In genomic region chr9:133842174-133842573, GRCh38 we compare ENCODE assay signal across 12 cellular contexts.
DNase-seq lines count a peak whose midpoint lies in the region; ATAC-seq and TF ChIP-seq lines count a peak whose summit lies in the region.
"Had no signal": no experiment of that assay in that cellular context is flagged by ENCODE, and none has a peak within 500 bp of the region (broad histone marks: within the 10 kb centered on the region; RNA-seq: fewer than 3 reads in every experiment).

No MANE protein-coding gene starts in this region.

- H3K27me3 ChIP-seq in colonic mucosa (no peaks in the 10 kb centered on the region), neural progenitor cell (no peaks in the 10 kb centered on the region)
- H3K27me3 ChIP-seq: ovary had no signal

- peaks cover 78% of the 10 kb centered on the region for H4K20me1 ChIP-seq in neural progenitor cell (ENCODE audit: low read depth)

- POLR2A ChIA-PET in activated CD4-positive, alpha-beta T cell treated with anti-CD3 and anti-CD28 coated beads, Interleukin-2, amount 10 ng/mL, durations not matched to agents 7 days and 5 days (lab: Charles Lee) = no interaction called here

- no peaks in the 10 kb centered on the region for H3K9me3 Mint-ChIP-seq in neural progenitor cell
- H3K9me3 Mint-ChIP-seq in activated CD4-positive, alpha-beta T cell treated with anti-CD3 and anti-CD28 coated beads, Interleukin-2, amount 10 ng/mL, durations not matched to agents 7 days and 5 days = no peaks in the 10 kb centered on the region
- H3K9me3 Mint-ChIP-seq: HFFc6 had no signal

- H3K27ac Mint-ChIP-seq in neural progenitor cell = peak overlapping the region; percentile 22
- H3K27ac Mint-ChIP-seq in activated CD4-positive, alpha-beta T cell treated with anti-CD3 and anti-CD28 coated beads, Interleukin-2, amount 10 ng/mL, durations not matched to agents 7 days and 5 days = no peak overlapping the region
- H3K27ac Mint-ChIP-seq: HFFc6 had no signal

- H2AFZ ChIP-seq in neural progenitor cell (replicated peaks) = no peak overlapping the region

- no peaks in the 10 kb centered on the region for H3K36me3 ChIP-seq in colonic mucosa
- no peaks in the 10 kb centered on the region for H3K36me3 ChIP-seq in neural progenitor cell
- H3K36me3 ChIP-seq: ovary had no signal

- H3K79me2 ChIP-seq in neural progenitor cell (ENCODE audit: low read depth) = peaks cover 23% of the 10 kb centered on the region

- no peak for TF ChIP-seq CTCF in colonic mucosa (IDR thresholded peaks at IDR 0.05)
- no peak for TF ChIP-seq CTCF in neural progenitor cell (IDR thresholded peaks at IDR 0.05)

- H3K4me3 ChIP-seq in colonic mucosa (no peak overlapping the region), neural progenitor cell (no peak overlapping the region)
- H3K4me3 ChIP-seq: ovary had no signal

- DNase-seq in DMS79 treated with DMSO at 0.1 percent for 48 hours (lab: John Stamatoyannopoulos, UW) = peak; percentile 53
- DNase-seq in NCI-H2107 (lab: John Stamatoyannopoulos, UW) = peak; percentile 69
- peak; percentile 82 for DNase-seq in colonic mucosa
- DNase-seq in neural progenitor cell (ENCODE audit: low spot score) = peak; percentile 58
- DNase-seq in ecto neural progenitor cell (ENCODE audit: low spot score) = no peak
- no peak for DNase-seq in activated CD4-positive, alpha-beta T cell treated with anti-CD3 and anti-CD28 coated beads, Interleukin-2, amount 10 ng/mL, durations not matched to agents 7 days and 5 days
- DNase-seq: activated effector memory CD4-positive, alpha-beta T cell treated with Interleukin-2 at 50 U/mL for 16 hours; AML-193; HFFc6; ovary had no signal

- no peak for ATAC-seq in GM21423 (IDR thresholded peaks at IDR 0.05; ENCODE audit: unreplicated experiment)
- no peak for ATAC-seq in GM19397 (IDR thresholded peaks at IDR 0.05; ENCODE audit: unreplicated experiment)

- H3K9me3 ChIP-seq in colonic mucosa = no peaks in the 10 kb centered on the region
- no peaks in the 10 kb centered on the region for H3K9me3 ChIP-seq in neural progenitor cell (ENCODE audit: low read depth)
- H3K9me3 ChIP-seq: ovary had no signal

- intact Hi-C loops in colonic mucosa (cut with DNase I) = no loop called here

- no peaks in the 10 kb centered on the region for H3K36me3 Mint-ChIP-seq in neural progenitor cell
- H3K36me3 Mint-ChIP-seq in activated CD4-positive, alpha-beta T cell treated with anti-CD3 and anti-CD28 coated beads, Interleukin-2, amount 10 ng/mL, durations not matched to agents 7 days and 5 days (ENCODE audit: low read depth) = no peaks in the 10 kb centered on the region

- H3K4me3 Mint-ChIP-seq in neural progenitor cell = no peak overlapping the region
- H3K4me3 Mint-ChIP-seq in activated CD4-positive, alpha-beta T cell treated with anti-CD3 and anti-CD28 coated beads, Interleukin-2, amount 10 ng/mL, durations not matched to agents 7 days and 5 days = no peak overlapping the region
- H3K4me3 Mint-ChIP-seq: HFFc6 had no signal

- H3K4me1 ChIP-seq in colonic mucosa = peaks cover 3% of the 10 kb centered on the region
- peaks cover 44% of the 10 kb centered on the region for H3K4me1 ChIP-seq in neural progenitor cell

- H3F3A ChIP-seq in neural progenitor cell (ENCODE audit: low read depth) = peaks cover 20% of the 10 kb centered on the region

- CTCF ChIA-PET in activated CD4-positive, alpha-beta T cell treated with anti-CD3 and anti-CD28 coated beads, Interleukin-2, amount 10 ng/mL, durations not matched to agents 7 days and 5 days (lab: Charles Lee) = interaction anchor here (1.9 kb wide), 1 partner anchor 21 kb away, joined by 4 read pairs; no protein-coding TSS in a partner anchor

- H3K4me2 ChIP-seq in neural progenitor cell = no peak overlapping the region

- H3K27ac ChIP-seq in colonic mucosa = peak overlapping the region; percentile 60
- H3K27ac ChIP-seq in neural progenitor cell = no peak overlapping the region
- H3K27ac ChIP-seq: ovary had no signal

- H3K9ac ChIP-seq in colonic mucosa (ENCODE audit: low read depth in 2 of 2, low read length in 2 of 2) (peak overlapping the region in 1 of 2 donors; percentile 61), neural progenitor cell (no peak overlapping the region)

- peaks cover 50% of the 10 kb centered on the region for H3K4me1 Mint-ChIP-seq in neural progenitor cell
- H3K4me1 Mint-ChIP-seq in activated CD4-positive, alpha-beta T cell treated with anti-CD3 and anti-CD28 coated beads, Interleukin-2, amount 10 ng/mL, durations not matched to agents 7 days and 5 days = no peaks in the 10 kb centered on the region

- H3K27me3 Mint-ChIP-seq in neural progenitor cell (ENCODE audit: insufficient read depth, low read depth) = peaks cover 7% of the 10 kb centered on the region
- H3K27me3 Mint-ChIP-seq in activated CD4-positive, alpha-beta T cell treated with anti-CD3 and anti-CD28 coated beads, Interleukin-2, amount 10 ng/mL, durations not matched to agents 7 days and 5 days = no peaks in the 10 kb centered on the region

Comparison
In these comparisons a context has a peak if more than half of its experiments do, and no peak if none do; other contexts are left out.
1. DNase-seq: peak in DMS79 treated with DMSO at 0.1 percent for 48 hours (single experiment), NCI-H2107 (single experiment), colonic mucosa (single experiment) and neural progenitor cell (single experiment); none in ecto neural progenitor cell (single experiment) and activated CD4-positive, alpha-beta T cell treated with anti-CD3 and anti-CD28 coated beads, Interleukin-2, amount 10 ng/mL, durations not matched to agents 7 days and 5 days (single experiment).